ENCODE assay signal across 9 cellular contexts in the genomic region with DNA sequence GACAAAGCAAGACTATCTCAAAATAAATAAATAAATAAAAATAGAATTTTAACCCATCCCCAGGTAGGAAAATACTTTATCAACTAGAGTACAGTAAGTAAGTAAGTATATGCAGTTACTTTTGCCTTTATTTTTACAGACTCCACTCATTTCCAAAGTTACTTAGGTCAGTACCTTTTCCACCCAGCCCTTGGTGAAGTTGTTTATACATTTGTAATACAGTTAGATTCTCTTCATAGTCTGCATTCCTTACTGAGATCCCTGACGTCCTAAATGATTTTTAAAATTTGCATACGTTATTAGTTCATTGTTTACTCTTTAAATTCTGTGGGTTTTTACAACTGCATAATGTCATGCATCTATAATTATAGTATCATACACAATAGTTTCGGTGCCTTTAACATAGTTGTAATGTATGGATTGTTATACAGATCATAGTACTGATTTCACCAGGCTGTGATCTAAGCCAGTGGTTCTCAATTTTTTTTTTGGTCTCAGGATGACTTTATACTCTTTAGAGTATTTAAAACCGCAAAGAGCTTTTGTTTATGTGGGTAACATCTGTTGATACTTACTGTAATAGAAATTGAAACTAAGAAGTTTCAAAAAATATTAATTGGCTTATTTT. TPM values are rescaled to one million over a fixed set of nuclear protein-coding genes. Genes with fewer than 3 reads are reported as not detected.
A peak's percentile ranks its signal among the peaks of the same experiment; 100 is the strongest.
DNase-seq lines count a peak whose midpoint lies in the region; ATAC-seq, FAIRE-seq and TF ChIP-seq lines count a peak whose summit lies in the region.
"Had no signal": no experiment of that assay in that cellular context is flagged by ENCODE, and none has a peak within 500 bp of the region (broad histone marks: within the 10 kb centered on the region; RNA-seq: fewer than 3 reads in every experiment).

No MANE protein-coding gene starts in this region.

- DNase-seq in H4 (ENCODE audit: low spot score) = peak; percentile 68
- DNase-seq in mesenchymal stem cell = peak; percentile 86
- no peak for DNase-seq in hypothalamus (lab: John Stamatoyannopoulos, UW)
- DNase-seq in D721Med (ENCODE audit: insufficient read length, low spot score) = no peak
- DNase-seq in testis = no peak
- no peak for DNase-seq in NCI-H2227 (lab: John Stamatoyannopoulos, UW; ENCODE audit: unreplicated experiment)
- DNase-seq: activated effector memory CD4-positive, alpha-beta T cell treated with Interleukin-2 at 50 U/mL for 16 hours had no signal

- no peak overlapping the region for H3K18ac ChIP-seq in mesenchymal stem cell (ENCODE audit: low read depth in 1 of 2, low read length in 2 of 2)

- TF ChIP-seq CTCF in Loucy (conservative IDR thresholded peaks at IDR 0.05; ENCODE audit: low read length) = no peak
- no peak for TF ChIP-seq CTCF in D721Med (IDR thresholded peaks at IDR 0.05; ENCODE audit: insufficient read depth, missing control alignments)
- TF ChIP-seq CTCF in testis (IDR thresholded peaks at IDR 0.05) = no peak

- no peak overlapping the region for H4K91ac ChIP-seq in mesenchymal stem cell (ENCODE audit: low read length)

- no peak overlapping the region for H4K8ac ChIP-seq in mesenchymal stem cell (ENCODE audit: low read length)

- intact Hi-C loops in testis (cut with DNase I; ENCODE audit: low total_unique reads) = no loop called here

- no peaks in the 10 kb centered on the region for H3K9me2 ChIP-seq in Loucy (replicated peaks; ENCODE audit: low read depth, low read length)

- H3K4me2 ChIP-seq in Loucy (ENCODE audit: low read depth, low read length, poor library complexity, severe bottlenecking) (peak overlapping the region; percentile 57), mesenchymal stem cell (ENCODE audit: low read length, poor library complexity, severe bottlenecking) (no peak overlapping the region)

- H3K14ac ChIP-seq in mesenchymal stem cell (ENCODE audit: low read length in 2 of 2) = no peak overlapping the region

- FAIRE-seq in D721Med (lab: Jason Lieb, UNC) = no peak

- H4K20me1 ChIP-seq in Loucy (ENCODE audit: insufficient read depth, low read length, poor library complexity, severe bottlenecking) = no peaks in the 10 kb centered on the region

- no peak overlapping the region for H2BK15ac ChIP-seq in mesenchymal stem cell (ENCODE audit: low read depth, poor library complexity, severe bottlenecking)

- no peaks in the 10 kb centered on the region for H3K9me3 ChIP-seq in Loucy (ENCODE audit: insufficient read depth, low read depth, low read length)
- H3K9me3 ChIP-seq in mesenchymal stem cell (ENCODE audit: control insufficient read depth, low read length) = no peaks in the 10 kb centered on the region
- no peaks in the 10 kb centered on the region for H3K9me3 ChIP-seq in testis

- H3K79me1 ChIP-seq in mesenchymal stem cell (replicated peaks; ENCODE audit: low read length, poor library complexity, severe bottlenecking) = no peaks in the 10 kb centered on the region

- peaks cover 12% of the 10 kb centered on the region; the same call in 1 of the 2 replicates for H3K79me2 ChIP-seq in Loucy (ENCODE audit: insufficient read depth, low read length)

- no peak overlapping the region for H2AK5ac ChIP-seq in mesenchymal stem cell (ENCODE audit: low read length, severe bottlenecking)

- no peak overlapping the region for H3K23ac ChIP-seq in mesenchymal stem cell (ENCODE audit: low read length in 2 of 2)

- peak; percentile 98 for ATAC-seq in GM18511 (IDR thresholded peaks at IDR 0.05; ENCODE audit: unreplicated experiment)

- H3K27me3 ChIP-seq in Loucy (ENCODE audit: insufficient read depth, low read length, poor library complexity, severe bottlenecking) (no peaks in the 10 kb centered on the region), mesenchymal stem cell (ENCODE audit: control insufficient read depth in 1 of 2, insufficient read depth in 1 of 2, low read length in 2 of 2) (no peaks in the 10 kb centered on the region), testis (no peaks in the 10 kb centered on the region)

- no peak overlapping the region for H2BK5ac ChIP-seq in mesenchymal stem cell (ENCODE audit: low read depth, low read length, poor library complexity, severe bottlenecking)

- H2AFZ ChIP-seq in Loucy (ENCODE audit: low read length) = no peak overlapping the region
- H2AFZ ChIP-seq in mesenchymal stem cell (ENCODE audit: low read depth, low read length) = no peak overlapping the region

- H3K4ac ChIP-seq in mesenchymal stem cell (ENCODE audit: low read depth in 1 of 2, low read length in 2 of 2) = no peak overlapping the region

- H3K36me3 ChIP-seq in Loucy (ENCODE audit: insufficient read depth, low read length) (no peaks in the 10 kb centered on the region; the same call in 1 of the 2 replicates), mesenchymal stem cell (ENCODE audit: control insufficient read depth in 1 of 2, insufficient read depth in 2 of 2, low read depth in 1 of 2, low read length in 2 of 2) (peaks cover 0 to 13% of the 10 kb centered on the region in 2 experiments), testis (ENCODE audit: low read depth, missing control alignments) (no peaks in the 10 kb centered on the region)

- WGBS in mesenchymal stem cell = no CpG with 5 or more reads among the region's 4 CpGs
- 63 to 65% methylated on average over 4 of the region's 4 CpGs for WGBS in testis, 2 donors

- H2BK120ac ChIP-seq in mesenchymal stem cell (ENCODE audit: low read depth, low read length) = no peak overlapping the region

- TF ChIP-seq POLR2A in testis (IDR thresholded peaks at IDR 0.05) = no peak

- peak overlapping the region; percentile 18 for H3K9ac ChIP-seq in Loucy (ENCODE audit: low read depth, low read length, poor library complexity, severe bottlenecking)
- peak overlapping the region; percentile 54 for H3K9ac ChIP-seq in mesenchymal stem cell (ENCODE audit: low read length)

- no peak overlapping the region for H2BK12ac ChIP-seq in mesenchymal stem cell (ENCODE audit: low read length in 2 of 2)

- peaks cover 23% of the 10 kb centered on the region for H3K4me1 ChIP-seq in Loucy (ENCODE audit: insufficient read depth, low read length, poor library complexity, severe bottlenecking)
- no peaks in the 10 kb centered on the region for H3K4me1 ChIP-seq in mesenchymal stem cell (ENCODE audit: control insufficient read depth, insufficient read depth, low read depth, low read length)
- no peaks in the 10 kb centered on the region for H3K4me1 ChIP-seq in testis

- H3K27ac ChIP-seq in mesenchymal stem cell (ENCODE audit: low read length, poor library complexity, severe bottlenecking) = no peak overlapping the region
- no peak overlapping the region for H3K27ac ChIP-seq in testis

- H3K4me3 ChIP-seq in Loucy (ENCODE audit: low read length, poor library complexity, severe bottlenecking) (peak overlapping the region; percentile 34), mesenchymal stem cell (ENCODE audit: insufficient read depth in 1 of 2, low read depth in 1 of 2, low read length in 2 of 2) (peak overlapping the region in 1 of 2 experiments; percentile 32), testis (no peak overlapping the region)

- no peaks in the 10 kb centered on the region for H3F3A ChIP-seq in Loucy (ENCODE audit: low read depth)

RNA-seq across cellular contexts. Expression of a gene that starts 10.4 kb away (rescaled TPM):
- 6.6 and 6.7 TPM in 2 replicates for total RNA-seq in H4 (2014; rRNA removed; shearing (Covaris generic))
- 7.4 TPM for polyA plus RNA-seq in mesenchymal stem cell (2013, experiment 1 of 2)
- polyA plus RNA-seq in mesenchymal stem cell (2013, experiment 2 of 2) = 7.1 TPM
- 10 to 100 TPM; 29.3 to 33.7 TPM for total RNA-seq in testis
- 19.0 TPM for polyA plus RNA-seq in testis (ENCODE audit: insufficient read depth, low read depth, low replicate concordance)

RNA-seq across cellular contexts. Expression of a gene that starts 10.6 kb away (rescaled TPM):
- total RNA-seq in H4 (2014; rRNA removed; shearing (Covaris generic)) = 3.7 and 5.1 TPM in 2 replicates
- polyA plus RNA-seq in mesenchymal stem cell (2013, experiment 1 of 2) = 8.7 TPM
- polyA plus RNA-seq in mesenchymal stem cell (2013, experiment 2 of 2) = 9.3 TPM
- 10 to 100 TPM; 23.2 to 26.0 TPM for total RNA-seq in testis
- polyA plus RNA-seq in testis (ENCODE audit: insufficient read depth, low read depth, low replicate concordance) = 46.9 TPM

RNA-seq across cellular contexts. Expression of a gene that starts 41.3 kb away (rescaled TPM):
- 9.0 and 13.6 TPM in 2 replicates for total RNA-seq in H4 (2014; rRNA removed; shearing (Covaris generic))
- 35.2 TPM for polyA plus RNA-seq in mesenchymal stem cell (2013, experiment 1 of 2)
- 34.4 TPM for polyA plus RNA-seq in mesenchymal stem cell (2013, experiment 2 of 2)
- total RNA-seq in testis = 10 to 100 TPM; 20.7 to 21.4 TPM
- polyA plus RNA-seq in testis (ENCODE audit: insufficient read depth, low read depth, low replicate concordance) = 41.2 TPM

Comparison
In these comparisons a context has a peak if more than half of its experiments do, and no peak if none do; other contexts are left out.
1. DNase-seq: peak in H4 (single experiment) and mesenchymal stem cell (single experiment); none in hypothalamus (0 of 51), D721Med (single experiment), testis (single experiment) and NCI-H2227 (single experiment).